ENCODE assay signal across 10 cellular contexts in the genomic region with DNA sequence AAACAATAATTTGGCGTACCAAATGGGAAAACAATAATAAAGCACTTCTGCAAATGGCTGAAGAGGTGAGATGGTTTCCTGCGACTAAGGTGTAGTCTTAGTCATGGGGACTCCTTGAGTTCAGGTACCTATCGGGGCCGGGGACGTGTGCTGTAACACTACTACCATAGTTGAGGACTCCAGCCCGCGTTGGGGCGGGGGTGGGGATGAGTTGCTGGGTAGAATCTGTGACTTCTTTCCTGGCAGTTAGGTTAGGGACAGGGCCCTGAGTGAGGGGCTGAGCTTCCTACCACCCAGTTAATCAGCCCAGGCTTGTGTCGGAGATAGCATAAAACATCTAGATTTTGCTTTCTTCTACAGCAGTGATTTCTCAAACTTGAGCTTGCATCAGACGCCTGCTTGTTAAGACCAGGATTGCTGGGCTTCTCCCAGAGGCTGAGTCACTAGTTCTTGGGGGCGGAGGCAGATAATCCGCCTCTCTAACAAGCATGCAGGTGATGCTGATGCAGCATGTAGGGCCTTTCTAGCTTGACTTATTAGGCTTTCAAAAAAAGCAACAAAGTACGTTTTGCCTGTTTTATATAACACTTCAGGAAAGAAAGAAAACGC. TPM values are rescaled to one million over a fixed set of nuclear protein-coding genes. Genes with fewer than 3 reads are reported as not detected.
DNase-seq lines count a peak whose midpoint lies in the region; ATAC-seq, FAIRE-seq and TF ChIP-seq lines count a peak whose summit lies in the region.
"Had no signal": no experiment of that assay in that cellular context is flagged by ENCODE, and none has a peak within 500 bp of the region (broad histone marks: within the 10 kb centered on the region; RNA-seq: fewer than 3 reads in every experiment).

No MANE protein-coding gene starts in this region.

- no peak overlapping the region for H3K9ac ChIP-seq in Karpas-422 (ENCODE audit: low read length)

- no peak for FAIRE-seq in RCC 7860 (lab: Jason Lieb, UNC)

- no peaks in the 10 kb centered on the region for H3K79me2 ChIP-seq in Karpas-422 (ENCODE audit: low read length)

- H3K27me3 ChIP-seq in esophagus muscularis mucosa, result no peaks in the 10 kb centered on the region
- H3K27me3 ChIP-seq in Karpas-422 (ENCODE audit: low read length), result no peaks in the 10 kb centered on the region

- no peak for TF ChIP-seq CTCF in esophagus muscularis mucosa (IDR thresholded peaks at IDR 0.05)

- H3K36me3 Mint-ChIP-seq in activated CD4-positive, alpha-beta T cell treated with anti-CD3 and anti-CD28 coated beads for 36 hours (ENCODE audit: low read depth), result peaks cover 32% of the 10 kb centered on the region

- WGBS in esophagus muscularis mucosa, result 90% methylated on average over 11 of the region's 14 CpGs

- H3K4me1 ChIP-seq in esophagus muscularis mucosa (peaks cover 4 to 34% (median 30%) of the 10 kb centered on the region in 4 donors), Karpas-422 (ENCODE audit: low read length) (peaks cover 9% of the 10 kb centered on the region; the same call in 1 of the 2 replicates)

- H3K4me3 ChIP-seq in esophagus muscularis mucosa, result no peak overlapping the region
- no peak overlapping the region for H3K4me3 ChIP-seq in Karpas-422 (ENCODE audit: low read length)

- H3K27me3 Mint-ChIP-seq in activated CD4-positive, alpha-beta T cell treated with anti-CD3 and anti-CD28 coated beads for 36 hours, result no peaks in the 10 kb centered on the region

- peaks cover 0 to 62% (median 33%) of the 10 kb centered on the region in 4 donors for H3K36me3 ChIP-seq in esophagus muscularis mucosa
- H3K36me3 ChIP-seq in Karpas-422 (ENCODE audit: insufficient read depth, low read length), result peaks cover 54% of the 10 kb centered on the region

- intact Hi-C loops in activated CD4-positive, alpha-beta T cell treated with anti-CD3 and anti-CD28 coated beads for 36 hours (cut with DNase I, micrococcal nuclease), result no loop called here
- intact Hi-C loops in esophagus muscularis mucosa (cut with DNase I), result no loop called here

- H3K9me3 Mint-ChIP-seq in activated CD4-positive, alpha-beta T cell treated with anti-CD3 and anti-CD28 coated beads for 36 hours (ENCODE audit: low read depth), result no peaks in the 10 kb centered on the region

- CTCF ChIA-PET in activated CD4-positive, alpha-beta T cell treated with anti-CD3 and anti-CD28 coated beads for 36 hours (lab: Charles Lee), result no interaction called here

- POLR2A ChIA-PET in activated CD4-positive, alpha-beta T cell treated with anti-CD3 and anti-CD28 coated beads for 36 hours (lab: Charles Lee), result interaction anchor here (1.0 kb wide), 1 partner anchor 20 kb away, joined by 3 read pairs; no protein-coding TSS in a partner anchor

- H3K4me2 ChIP-seq in Karpas-422 (ENCODE audit: low read depth, low read length, poor library complexity, severe bottlenecking), result no peak overlapping the region

- peak; percentile 52 for DNase-seq in activated CD4-positive, alpha-beta T cell treated with anti-CD3 and anti-CD28 coated beads for 36 hours
- no peak for DNase-seq in activated CD4-positive, alpha-beta T cell treated with anti-CD3 and anti-CD28 coated beads for 1 hour
- DNase-seq in RCC 7860 (ENCODE audit: low spot score) (peak; percentile 26), esophagus muscularis mucosa (ENCODE audit: extremely low spot score) (no peak), renal cortical epithelial cell (ENCODE audit: low read depth) (peak; percentile 53), NCI-H524 (lab: John Stamatoyannopoulos, UW) (no peak), Karpas-422 (no peak), NCI-H187 (lab: John Stamatoyannopoulos, UW) (no peak)
- DNase-seq: aorta, NCI-H1417 treated with DMSO at 0.1 percent for 48 hours had no signal

- no peaks in the 10 kb centered on the region for H4K20me1 ChIP-seq in Karpas-422 (ENCODE audit: insufficient read depth, low read depth, low read length)

- peaks cover 16% of the 10 kb centered on the region for H3K4me1 Mint-ChIP-seq in activated CD4-positive, alpha-beta T cell treated with anti-CD3 and anti-CD28 coated beads for 36 hours

- no peaks in the 10 kb centered on the region for H3K9me2 ChIP-seq in Karpas-422 (replicated peaks; ENCODE audit: insufficient read depth, low read length)

- peak overlapping the region; percentile 42 for H3K27ac Mint-ChIP-seq in activated CD4-positive, alpha-beta T cell treated with anti-CD3 and anti-CD28 coated beads for 36 hours

- no peak overlapping the region for H3K4me3 Mint-ChIP-seq in activated CD4-positive, alpha-beta T cell treated with anti-CD3 and anti-CD28 coated beads for 36 hours

- TF ChIP-seq POLR2A in esophagus muscularis mucosa (IDR thresholded peaks at IDR 0.05; ENCODE audit: low read depth), result no peak

- peak; percentile 57 for ATAC-seq in activated CD4-positive, alpha-beta T cell treated with anti-CD3 and anti-CD28 coated beads for 36 hours

- no peak overlapping the region for H2AFZ ChIP-seq in Karpas-422 (ENCODE audit: low read length)

- H3K27ac ChIP-seq in esophagus muscularis mucosa (replicated peaks in 1 of 4), result peak overlapping the region; percentile 39 to 65 (median 53)
- H3K27ac ChIP-seq in Karpas-422 (ENCODE audit: low read length), result no peak overlapping the region

- TF ChIP-seq EP300 in esophagus muscularis mucosa (IDR thresholded peaks at IDR 0.05), result no peak

- H3K9me3 ChIP-seq in esophagus muscularis mucosa (no peaks in the 10 kb centered on the region), Karpas-422 (ENCODE audit: low read length) (no peaks in the 10 kb centered on the region)

RNA-seq across cellular contexts. Expression of a gene that starts 30.2 kb away (rescaled TPM):
- total RNA-seq in activated CD4-positive, alpha-beta T cell treated with anti-CD3 and anti-CD28 coated beads for 36 hours, result 100 to 1,000 TPM; 198 to 238 TPM
- total RNA-seq in esophagus muscularis mucosa (100 to 1,000 TPM; 105 to 150 (median 125) TPM), renal cortical epithelial cell (135 and 137 TPM in 2 replicates)
- 138 and 185 TPM in 2 replicates for total RNA-seq in Karpas-422 (2014; rRNA removed; shearing (Covaris generic); ENCODE audit: low replicate concordance)

RNA-seq across cellular contexts. Expression of a gene that starts 53.7 kb away (rescaled TPM):
- 10 to 100 TPM; 17.3 to 21.4 TPM for total RNA-seq in activated CD4-positive, alpha-beta T cell treated with anti-CD3 and anti-CD28 coated beads for 36 hours
- total RNA-seq in esophagus muscularis mucosa (10 to 100 TPM in 3 of 4 donors, 1 to 10 TPM in 1; 9.6 to 13.6 (median 11.9) TPM), renal cortical epithelial cell (5.6 and 16.7 TPM in 2 replicates)
- total RNA-seq in Karpas-422 (2014; rRNA removed; shearing (Covaris generic); ENCODE audit: low replicate concordance), result 28.2 and 42.2 TPM in 2 replicates

Comparison
In these comparisons a context has a peak if more than half of its experiments do, and no peak if none do; other contexts are left out.
1. DNase-seq: peak in activated CD4-positive, alpha-beta T cell treated with anti-CD3 and anti-CD28 coated beads for 36 hours (single experiment), RCC 7860 (single experiment) and renal cortical epithelial cell (single experiment); none in activated CD4-positive, alpha-beta T cell treated with anti-CD3 and anti-CD28 coated beads for 1 hour (single experiment), esophagus muscularis mucosa (single experiment), NCI-H524 (0 of 2), Karpas-422 (single experiment) and NCI-H187 (0 of 2).